In genomic region chr11:797300-798092, GRCh38 we compare ENCODE assay signal across 8 cellular contexts. TPM values are rescaled to one million over a fixed set of nuclear protein-coding genes. Genes with fewer than 3 reads are reported as not detected.
DNase-seq lines count a peak whose midpoint lies in the region; ATAC-seq lines count a peak whose summit lies in the region.

No MANE protein-coding gene starts in this region.

- in situ Hi-C loops in ACHN (cut with HindIII; ENCODE audit: low pct_ligation_motif_present, low pct_unique_long_range_greater_than_20kb, low sequenced_read_pairs) = no loop called here

- intact Hi-C loops in left colon (cut with DNase I, micrococcal nuclease) = no loop called here

- DNase-seq in ACHN (peak; percentile 66), NCI-H446 (lab: John Stamatoyannopoulos, UW) (peak; percentile 74 to 83), cerebellum (ENCODE audit: low spot score) (peak; percentile 85), left colon (peak; percentile 81 to 89)
- DNase-seq in activated CD4-positive, alpha-beta T cell treated with anti-CD3 and anti-CD28 coated beads for 24 hours (ENCODE audit: low read depth in 2 of 2) = peak; percentile 56 to 72
- peak; percentile 77 to 82 for DNase-seq in stimulated activated CD4-positive, alpha-beta T cell treated with anti-CD3 and anti-CD28 coated beads, Interleukin-2, amount 100 ng/mL, for 24 hours

- ATAC-seq in GM18873 (IDR thresholded peaks at IDR 0.05; ENCODE audit: low FRiP score, unreplicated experiment) (peak; percentile 31), HG03196 (IDR thresholded peaks at IDR 0.05; ENCODE audit: unreplicated experiment) (peak; percentile 37), left colon (peak; percentile 51)

RNA-seq across cellular contexts. Expression of gene SLC25A22, which starts 0.6 kb away (rescaled TPM):
- total RNA-seq in cerebellum (18.4 TPM), left colon (10 to 100 TPM; 16.0 to 16.8 TPM)

RNA-seq across cellular contexts. Expression of gene PIDD1, which starts 7.5 kb away (rescaled TPM):
- total RNA-seq in cerebellum = 7.6 TPM
- 10 to 100 TPM; 20.0 to 25.8 TPM for total RNA-seq in left colon

RNA-seq across cellular contexts. Expression of gene CEND1, which starts 7.6 kb away (rescaled TPM):
- total RNA-seq in cerebellum (6.3 TPM), left colon (under 1 TPM in 1 of 2 donors, not detected in 1; 0.36 TPM)

RNA-seq across cellular contexts. Expression of gene RPLP2, which starts 12.3 kb away (rescaled TPM):
- total RNA-seq in cerebellum = 243 TPM
- total RNA-seq in left colon = 1,000 to 10,000 TPM; 1,811 to 1,846 TPM

RNA-seq across cellular contexts. Expression of gene GATD1, which starts 20.2 kb away (rescaled TPM):
- total RNA-seq in cerebellum = 44.0 TPM
- total RNA-seq in left colon = 10 to 100 TPM; 49.2 to 60.2 TPM

Comparison
In these comparisons a context has a peak if more than half of its experiments do, and no peak if none do; other contexts are left out.
1. Peak in every context shown above with its lines: DNase-seq and ATAC-seq.